In genomic region chr3:33798113-33798417, GRCh38 we compare ENCODE assay signal across 8 cellular contexts. TPM values are rescaled to one million over a fixed set of nuclear protein-coding genes. Genes with fewer than 3 reads are reported as not detected.
A peak's percentile ranks its signal among the peaks of the same experiment; 100 is the strongest.
DNase-seq lines count a peak whose midpoint lies in the region; ATAC-seq and TF ChIP-seq lines count a peak whose summit lies in the region.

No MANE protein-coding gene starts in this region.

- H3K9me2 ChIP-seq in SU-DHL-6 (replicated peaks; ENCODE audit: insufficient read depth, low read length): no peaks in the 10 kb centered on the region

- H3K27ac ChIP-seq in SU-DHL-6 (ENCODE audit: low read depth, low read length): no peak overlapping the region
- H3K27ac ChIP-seq in skeletal muscle tissue (ENCODE audit: low read depth, low read length): peak overlapping the region; percentile 92

- peak overlapping the region; percentile 94 for H2AFZ ChIP-seq in SU-DHL-6 (ENCODE audit: low read depth, low read length, severe bottlenecking)

- H3K4me3 ChIP-seq in SU-DHL-6 (ENCODE audit: insufficient read depth, low read length, poor library complexity, severe bottlenecking) (peak overlapping the region; percentile 72), skeletal muscle tissue (ENCODE audit: low read length in 3 of 3) (peak overlapping the region; percentile 90 to 100 (median 96))

- H3K9me3 Mint-ChIP-seq in glutamatergic neuron (ENCODE audit: unreplicated experiment): peaks cover 15% of the 10 kb centered on the region

- peaks cover 9% of the 10 kb centered on the region for H3K4me1 Mint-ChIP-seq in glutamatergic neuron (ENCODE audit: low read depth, unreplicated experiment)

- peaks cover 23 to 34% (median 27%) of the 10 kb centered on the region in 3 donors for H3K4me1 ChIP-seq in skeletal muscle tissue (ENCODE audit: control insufficient read depth in 3 of 3, insufficient read depth in 3 of 3, low read length in 3 of 3)

- H3K27me3 Mint-ChIP-seq in glutamatergic neuron (ENCODE audit: unreplicated experiment): peaks cover 4% of the 10 kb centered on the region

- H3K36me3 ChIP-seq in SU-DHL-6 (ENCODE audit: low read length): peaks cover 14% of the 10 kb centered on the region
- no peaks in the 10 kb centered on the region for H3K36me3 ChIP-seq in skeletal muscle tissue (ENCODE audit: control insufficient read depth in 3 of 3, insufficient read depth in 3 of 3, low read length in 3 of 3)

- ATAC-seq in HG02840 (IDR thresholded peaks at IDR 0.05; ENCODE audit: low FRiP score, unreplicated experiment): peak; percentile 42

- H3K9me3 ChIP-seq in SU-DHL-6 (ENCODE audit: insufficient read depth, low read length): peaks cover under 1% of the 10 kb centered on the region; the same call in 1 of the 2 replicates
- H3K9me3 ChIP-seq in skeletal muscle tissue (ENCODE audit: control insufficient read depth in 3 of 3, low read length in 3 of 3): no peaks in the 10 kb centered on the region

- H3F3A ChIP-seq in SU-DHL-6 (ENCODE audit: insufficient read depth): no peaks in the 10 kb centered on the region

- peaks cover 44% of the 10 kb centered on the region for H3K79me2 ChIP-seq in SU-DHL-6 (ENCODE audit: insufficient read depth, low read length)

- H3K27ac Mint-ChIP-seq in glutamatergic neuron (ENCODE audit: unreplicated experiment): peak overlapping the region; percentile 82

- TF ChIP-seq CTCF in SU-DHL-6 (IDR thresholded peaks at IDR 0.05; ENCODE audit: insufficient read depth, low read length, poor library complexity, severe bottlenecking) (no peak), glutamatergic neuron (IDR thresholded peaks at IDR 0.05; ENCODE audit: partially characterized antibody, unreplicated experiment) (no peak)

- H4K20me1 ChIP-seq in SU-DHL-6 (ENCODE audit: low read depth, low read length): peaks cover 5% of the 10 kb centered on the region; the same call in 1 of the 2 replicates

- peaks cover 4% of the 10 kb centered on the region for H3K36me3 Mint-ChIP-seq in glutamatergic neuron (ENCODE audit: unreplicated experiment)

- H3K27me3 ChIP-seq in SU-DHL-6 (ENCODE audit: low read length) (no peaks in the 10 kb centered on the region), skeletal muscle tissue (ENCODE audit: control insufficient read depth in 3 of 3, insufficient read depth in 3 of 3, low read length in 3 of 3) (no peaks in the 10 kb centered on the region)

- H3K4me2 ChIP-seq in SU-DHL-6 (ENCODE audit: low read depth, low read length, poor library complexity, severe bottlenecking): peak overlapping the region; percentile 90

- H3K4me3 Mint-ChIP-seq in glutamatergic neuron (ENCODE audit: unreplicated experiment): peak overlapping the region; percentile 99

- H3K9ac ChIP-seq in SU-DHL-6 (ENCODE audit: low read length): peak overlapping the region; percentile 77
- peak overlapping the region; percentile 88 to 97 (median 96) for H3K9ac ChIP-seq in skeletal muscle tissue (ENCODE audit: low read depth in 1 of 3, low read length in 3 of 3)

- DNase-seq in NCI-H345 treated with DMSO at 0.1 percent for 48 hours (lab: John Stamatoyannopoulos, UW; ENCODE audit: unreplicated experiment): peak; percentile 67
- no peak for DNase-seq in NCI-H345 (lab: John Stamatoyannopoulos, UW)
- no peak for DNase-seq in glutamatergic neuron
- no peak for DNase-seq in Ammon's horn (ENCODE audit: low spot score)
- no peak for DNase-seq in stimulated activated naive CD4-positive, alpha-beta T cell (lab: John Stamatoyannopoulos, UW)

RNA-seq across cellular contexts. Expression of gene PDCD6IP, which starts 0.4 kb away (rescaled TPM):
- 226 TPM for total RNA-seq in glutamatergic neuron (ENCODE audit: unreplicated experiment)
- total RNA-seq in skeletal muscle tissue: 51.7 TPM
